Comparison of ENCODE assay signal across 36 cellular contexts in genomic region chr22:26185190-26185589, GRCh38. TPM values are rescaled to one million over a fixed set of nuclear protein-coding genes. Genes with fewer than 3 reads are reported as not detected.
"Had no signal": no experiment of that assay in that cellular context is flagged by ENCODE, and none has a peak within 500 bp of the region (broad histone marks: within the 10 kb centered on the region; RNA-seq: fewer than 3 reads in every experiment).

No MANE protein-coding gene starts in this region.

- H3K36me3 ChIP-seq: adrenal gland, ascending aorta, brain microvascular endothelial cell, breast epithelium, cardiac muscle cell had no signal

- DNase-seq: activated effector memory CD4-positive, alpha-beta T cell treated with anti-CD3 and anti-CD28 coated beads, Interleukin-2, amount 50 U/mL, for 16 hours; activated effector memory CD4-positive, alpha-beta T cell treated with Interleukin-2 at 50 U/mL for 16 hours; activated gamma-delta T cell; activated gamma-delta T cell treated with Interleukin-2 at 50 U/mL for 16 hours; activated naive CD4-positive, alpha-beta T cell; activated naive CD4-positive, alpha-beta T cell treated with anti-CD3 and anti-CD28 coated beads for 36 hours; activated naive CD4-positive, alpha-beta T cell treated with anti-CD3 and anti-CD28 coated beads, Interleukin-2, amount 10 ng/mL, durations not matched to agents 7 days and 5 days; activated naive CD4-positive, alpha-beta T cell treated with anti-CD3 and anti-CD28 coated beads, Interleukin-2, amount 50 U/mL, for 16 hours; activated naive CD4-positive, alpha-beta T cell treated with Interleukin-2 at 50 U/mL for 16 hours; activated naive CD8-positive, alpha-beta T cell treated with anti-CD3 and anti-CD28 coated beads for 36 hours; activated naive CD8-positive, alpha-beta T cell treated with anti-CD3 and anti-CD28 coated beads, Interleukin-2, amount 10 ng/mL, durations not matched to agents 7 days and 5 days; activated naive CD8-positive, alpha-beta T cell treated with anti-CD3 and anti-CD28 coated beads, Interleukin-2, amount 50 U/mL, for 24 hours; activated T-cell treated with anti-CD3 and anti-CD28 coated beads, Interleukin-2, amount 50 U/mL, for 1 hour; activated T-cell treated with anti-CD3 and anti-CD28 coated beads, Interleukin-2, amount 50 U/mL, for 24 hours; activated T-cell treated with anti-CD3 and anti-CD28 coated beads, Interleukin-2, amount 50 U/mL, for 4 hours; activated T-cell treated with anti-CD3 and anti-CD28 coated beads, Interleukin-2, amount 50 U/mL, for 48 hours; activated T-cell treated with anti-CD3 and anti-CD28 coated beads, Interleukin-2, amount 50 U/mL, for 72 hours; adrenal gland; amniotic stem cell; amygdala; anterior cingulate cortex; aorta; body of pancreas; brain microvascular endothelial cell; caudate nucleus; central memory CD4-positive, alpha-beta T cell; cerebellar nuclear complex had no signal

- FAIRE-seq: astrocyte, bronchial epithelial cell had no signal

- H3K27me3 ChIP-seq: ascending aorta, body of pancreas, brain microvascular endothelial cell, cardiac muscle cell had no signal

- H3K4me1 ChIP-seq: adrenal gland, ascending aorta, body of pancreas, breast epithelium had no signal

- H3K4me3 ChIP-seq: adrenal gland, ascending aorta, body of pancreas, breast epithelium, cardiac muscle cell had no signal

- ATAC-seq: activated naive CD4-positive, alpha-beta T cell treated with anti-CD3 and anti-CD28 coated beads, Interleukin-2, amount 50 U/mL, for 72 hours; activated naive CD8-positive, alpha-beta T cell treated with anti-CD3 and anti-CD28 coated beads, Interleukin-2, amount 50 U/mL, for 24 hours; activated T-cell treated with anti-CD3 and anti-CD28 coated beads, Interleukin-2, amount 50 U/mL, for 4 hours; activated T-cell treated with anti-CD3 and anti-CD28 coated beads, Interleukin-2, amount 50 U/mL, for 72 hours; activated T-helper 17 cell treated with anti-CD3 and anti-CD28 coated beads, Interleukin-2, amount 50 U/mL, for 72 hours; body of pancreas had no signal

- H3K27ac ChIP-seq: adrenal gland, ascending aorta, body of pancreas, brain microvascular endothelial cell, breast epithelium, cardiac muscle cell had no signal

- H3K9me3 ChIP-seq: adrenal gland, ascending aorta, body of pancreas, breast epithelium had no signal

RNA-seq across cellular contexts. Expression of gene SEZ6L, which starts 15.9 kb away (rescaled TPM):
- total RNA-seq: activated naive CD4-positive, alpha-beta T cell treated with anti-CD3 and anti-CD28 coated beads for 36 hours; activated naive CD8-positive, alpha-beta T cell treated with anti-CD3 and anti-CD28 coated beads for 36 hours; activated naive CD8-positive, alpha-beta T cell treated with anti-CD3 and anti-CD28 coated beads, Interleukin-2, amount 10 ng/mL, durations not matched to agents 7 days and 5 days; activated T-cell treated with anti-CD3 and anti-CD28 coated beads, Interleukin-2, amount 50 U/mL, for 4 hours; activated T-helper 1 cell treated with anti-CD3 and anti-CD28 coated beads, Interleukin-12 subunit alpha, Interleukin-12 subunit beta, Interleukin-2, Interleukin-4 antibody, amounts not matched to agents 30 ng/mL and 10 ng/mL and 1 ng/mL, durations not matched to agents 14 hours and 24 hours and 36 hours; activated T-helper 2 cell treated with anti-CD3 and anti-CD28 coated beads, Interferon-gamma antibody, Interleukin-2, Interleukin-4, amounts not matched to agents 10 μg/mL and 5 μg/mL and 100 μg/mL, durations not matched to agents 14 hours and 24 hours and 36 hours; ascending aorta; bronchial epithelial cell had no signal
- polyA plus RNA-seq: aorta, cardiac muscle cell had no signal
